In the genomic region with DNA sequence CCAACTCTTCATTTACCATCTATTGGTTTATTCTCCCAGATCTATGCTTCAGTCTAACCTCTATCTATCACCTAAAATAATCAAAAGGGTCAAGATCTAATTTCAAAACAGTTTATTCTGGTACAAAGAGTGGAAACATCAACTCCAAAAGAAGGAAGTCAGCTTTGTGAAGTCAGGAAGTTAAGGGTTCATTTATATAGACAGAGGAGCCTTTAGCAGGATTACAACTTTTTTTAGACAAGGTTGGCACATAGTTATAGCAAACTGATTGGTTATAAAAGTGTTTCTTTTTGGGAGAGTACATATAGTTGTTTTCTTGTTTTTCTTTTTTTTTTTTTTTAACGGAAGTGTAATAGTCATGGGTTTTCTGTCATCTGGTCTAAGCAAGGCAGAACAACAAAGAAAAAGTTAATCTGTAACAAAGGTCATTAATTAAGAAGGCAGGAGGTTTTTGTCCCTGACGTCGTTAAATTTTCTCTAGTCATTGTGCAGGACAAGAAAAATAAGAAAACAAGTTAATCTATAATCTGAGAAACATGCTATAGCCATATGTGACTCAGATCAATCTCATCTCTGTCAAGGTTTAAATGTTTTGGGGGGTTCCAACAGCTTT, we compare ENCODE assay signal across 1 cellular context.
TF ChIP-seq lines count a peak whose summit lies in the region.

No MANE protein-coding gene starts in this region.

TF ChIP-seq in H1, 55 proteins besides CTCF, POLR2A, EP300 and RAD21:
- TF ChIP-seq TBP (IDR thresholded peaks at IDR 0.05; ENCODE audit: low read depth, low read length) (no peak), TAF7 (optimal IDR thresholded peaks at IDR 0.05; ENCODE audit: borderline replicate concordance, low read depth, low read length) (no peak), TCF12 (IDR thresholded peaks at IDR 0.05; ENCODE audit: low read depth, low read length) (no peak), SIRT6 (IDR thresholded peaks at IDR 0.05; ENCODE audit: low read length) (no peak), CBX5 (IDR thresholded peaks at IDR 0.05; ENCODE audit: low read depth, low read length) (no peak), HDAC6 (IDR thresholded peaks at IDR 0.05; ENCODE audit: low read depth, low read length) (no peak), EGR1 (IDR thresholded peaks at IDR 0.05; ENCODE audit: borderline replicate concordance, low read depth, low read length) (no peak), NRF1 (IDR thresholded peaks at IDR 0.05; ENCODE audit: low read depth, low read length) (no peak), KDM5A (IDR thresholded peaks at IDR 0.05; ENCODE audit: low read length) (no peak), RFX5 (IDR thresholded peaks at IDR 0.05; ENCODE audit: borderline replicate concordance, low read depth, low read length) (no peak), JUND (IDR thresholded peaks at IDR 0.05; ENCODE audit: low read length) (no peak), YY1 (IDR thresholded peaks at IDR 0.05; ENCODE audit: low read depth, low read length) (no peak)
- TF ChIP-seq, protein P1, sequence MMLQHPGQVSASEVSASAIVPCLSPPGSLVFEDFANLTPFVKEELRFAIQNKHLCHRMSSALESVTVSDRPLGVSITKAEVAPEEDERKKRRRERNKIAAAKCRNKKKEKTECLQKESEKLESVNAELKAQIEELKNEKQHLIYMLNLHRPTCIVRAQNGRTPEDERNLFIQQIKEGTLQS (IDR thresholded peaks at IDR 0.05; ENCODE audit: insufficient read depth, low read depth, low read length), result no peak
- TF ChIP-seq, protein P2, sequence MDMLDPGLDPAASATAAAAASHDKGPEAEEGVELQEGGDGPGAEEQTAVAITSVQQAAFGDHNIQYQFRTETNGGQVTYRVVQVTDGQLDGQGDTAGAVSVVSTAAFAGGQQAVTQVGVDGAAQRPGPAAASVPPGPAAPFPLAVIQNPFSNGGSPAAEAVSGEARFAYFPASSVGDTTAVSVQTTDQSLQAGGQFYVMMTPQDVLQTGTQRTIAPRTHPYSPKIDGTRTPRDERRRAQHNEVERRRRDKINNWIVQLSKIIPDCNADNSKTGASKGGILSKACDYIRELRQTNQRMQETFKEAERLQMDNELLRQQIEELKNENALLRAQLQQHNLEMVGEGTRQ (IDR thresholded peaks at IDR 0.05; ENCODE audit: low read length), result no peak
TF ChIP-seq in H1: peak in this region for 0.
